Comparison of ENCODE assay signal across 1 cellular context in the genomic region with DNA sequence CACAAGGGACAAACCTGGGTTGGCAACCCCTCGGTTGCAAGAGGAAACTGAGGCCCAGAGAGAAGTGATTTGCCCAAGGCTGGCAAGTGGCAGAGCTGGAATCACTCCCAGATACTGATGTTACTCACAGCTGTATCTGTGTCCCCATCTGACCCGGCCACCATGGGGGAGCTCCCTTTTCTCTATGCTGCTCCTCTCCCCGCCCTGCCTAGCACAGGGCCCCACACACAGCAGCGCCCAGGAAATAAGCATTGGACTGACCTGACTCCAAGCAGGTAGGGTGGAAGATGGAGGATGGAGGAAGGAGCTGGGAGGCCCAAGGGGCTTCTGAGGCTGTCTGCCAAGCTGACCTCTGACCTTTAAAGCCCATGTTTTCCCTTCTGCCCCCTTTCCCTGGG.
TF ChIP-seq lines count a peak whose summit lies in the region.

No MANE protein-coding gene starts in this region.

TF ChIP-seq in GM23338, 12 proteins besides CTCF, POLR2A, EP300 and RAD21 (continued from another document):
- TF ChIP-seq, protein P1, sequence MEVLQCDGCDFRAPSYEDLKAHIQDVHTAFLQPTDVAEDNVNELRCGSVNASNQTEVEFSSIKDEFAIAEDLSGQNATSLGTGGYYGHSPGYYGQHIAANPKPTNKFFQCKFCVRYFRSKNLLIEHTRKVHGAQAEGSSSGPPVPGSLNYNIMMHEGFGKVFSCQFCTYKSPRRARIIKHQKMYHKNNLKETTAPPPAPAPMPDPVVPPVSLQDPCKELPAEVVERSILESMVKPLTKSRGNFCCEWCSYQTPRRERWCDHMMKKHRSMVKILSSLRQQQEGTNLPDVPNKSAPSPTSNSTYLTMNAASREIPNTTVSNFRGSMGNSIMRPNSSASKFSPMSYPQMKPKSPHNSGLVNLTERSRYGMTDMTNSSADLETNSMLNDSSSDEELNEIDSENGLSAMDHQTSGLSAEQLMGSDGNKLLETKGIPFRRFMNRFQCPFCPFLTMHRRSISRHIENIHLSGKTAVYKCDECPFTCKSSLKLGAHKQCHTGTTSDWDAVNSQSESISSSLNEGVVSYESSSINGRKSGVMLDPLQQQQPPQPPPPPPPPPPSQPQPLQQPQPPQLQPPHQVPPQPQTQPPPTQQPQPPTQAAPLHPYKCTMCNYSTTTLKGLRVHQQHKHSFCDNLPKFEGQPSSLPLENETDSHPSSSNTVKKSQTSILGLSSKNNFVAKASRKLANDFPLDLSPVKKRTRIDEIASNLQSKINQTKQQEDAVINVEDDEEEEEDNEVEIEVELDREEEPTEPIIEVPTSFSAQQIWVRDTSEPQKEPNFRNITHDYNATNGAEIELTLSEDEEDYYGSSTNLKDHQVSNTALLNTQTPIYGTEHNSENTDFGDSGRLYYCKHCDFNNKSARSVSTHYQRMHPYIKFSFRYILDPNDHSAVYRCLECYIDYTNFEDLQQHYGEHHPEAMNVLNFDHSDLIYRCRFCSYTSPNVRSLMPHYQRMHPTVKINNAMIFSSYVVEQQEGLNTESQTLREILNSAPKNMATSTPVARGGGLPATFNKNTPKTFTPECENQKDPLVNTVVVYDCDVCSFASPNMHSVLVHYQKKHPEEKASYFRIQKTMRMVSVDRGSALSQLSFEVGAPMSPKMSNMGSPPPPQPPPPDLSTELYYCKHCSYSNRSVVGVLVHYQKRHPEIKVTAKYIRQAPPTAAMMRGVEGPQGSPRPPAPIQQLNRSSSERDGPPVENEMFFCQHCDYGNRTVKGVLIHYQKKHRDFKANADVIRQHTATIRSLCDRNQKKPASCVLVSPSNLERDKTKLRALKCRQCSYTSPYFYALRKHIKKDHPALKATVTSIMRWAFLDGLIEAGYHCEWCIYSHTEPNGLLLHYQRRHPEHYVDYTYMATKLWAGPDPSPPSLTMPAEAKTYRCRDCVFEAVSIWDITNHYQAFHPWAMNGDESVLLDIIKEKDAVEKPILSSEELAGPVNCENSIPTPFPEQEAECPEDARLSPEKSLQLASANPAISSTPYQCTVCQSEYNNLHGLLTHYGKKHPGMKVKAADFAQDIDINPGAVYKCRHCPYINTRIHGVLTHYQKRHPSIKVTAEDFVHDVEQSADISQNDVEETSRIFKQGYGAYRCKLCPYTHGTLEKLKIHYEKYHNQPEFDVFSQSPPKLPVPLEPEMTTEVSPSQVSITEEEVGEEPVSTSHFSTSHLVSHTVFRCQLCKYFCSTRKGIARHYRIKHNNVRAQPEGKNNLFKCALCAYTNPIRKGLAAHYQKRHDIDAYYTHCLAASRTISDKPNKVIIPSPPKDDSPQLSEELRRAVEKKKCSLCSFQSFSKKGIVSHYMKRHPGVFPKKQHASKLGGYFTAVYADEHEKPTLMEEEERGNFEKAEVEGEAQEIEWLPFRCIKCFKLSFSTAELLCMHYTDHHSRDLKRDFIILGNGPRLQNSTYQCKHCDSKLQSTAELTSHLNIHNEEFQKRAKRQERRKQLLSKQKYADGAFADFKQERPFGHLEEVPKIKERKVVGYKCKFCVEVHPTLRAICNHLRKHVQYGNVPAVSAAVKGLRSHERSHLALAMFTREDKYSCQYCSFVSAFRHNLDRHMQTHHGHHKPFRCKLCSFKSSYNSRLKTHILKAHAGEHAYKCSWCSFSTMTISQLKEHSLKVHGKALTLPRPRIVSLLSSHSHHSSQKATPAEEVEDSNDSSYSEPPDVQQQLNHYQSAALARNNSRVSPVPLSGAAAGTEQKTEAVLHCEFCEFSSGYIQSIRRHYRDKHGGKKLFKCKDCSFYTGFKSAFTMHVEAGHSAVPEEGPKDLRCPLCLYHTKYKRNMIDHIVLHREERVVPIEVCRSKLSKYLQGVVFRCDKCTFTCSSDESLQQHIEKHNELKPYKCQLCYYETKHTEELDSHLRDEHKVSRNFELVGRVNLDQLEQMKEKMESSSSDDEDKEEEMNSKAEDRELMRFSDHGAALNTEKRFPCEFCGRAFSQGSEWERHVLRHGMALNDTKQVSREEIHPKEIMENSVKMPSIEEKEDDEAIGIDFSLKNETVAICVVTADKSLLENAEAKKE (CRISPR knock-in tag; IDR thresholded peaks at IDR 0.05) = no peak
- no peak for TF ChIP-seq EZH2phosphoT487 (IDR thresholded peaks at IDR 0.05; ENCODE audit: unreplicated experiment)
- TF ChIP-seq JUNB (IDR thresholded peaks at IDR 0.05; ENCODE audit: unreplicated experiment) = no peak
- TF ChIP-seq EZH2 (IDR thresholded peaks at IDR 0.05; ENCODE audit: low read depth, unreplicated experiment) = no peak
- TF ChIP-seq, protein P2, sequence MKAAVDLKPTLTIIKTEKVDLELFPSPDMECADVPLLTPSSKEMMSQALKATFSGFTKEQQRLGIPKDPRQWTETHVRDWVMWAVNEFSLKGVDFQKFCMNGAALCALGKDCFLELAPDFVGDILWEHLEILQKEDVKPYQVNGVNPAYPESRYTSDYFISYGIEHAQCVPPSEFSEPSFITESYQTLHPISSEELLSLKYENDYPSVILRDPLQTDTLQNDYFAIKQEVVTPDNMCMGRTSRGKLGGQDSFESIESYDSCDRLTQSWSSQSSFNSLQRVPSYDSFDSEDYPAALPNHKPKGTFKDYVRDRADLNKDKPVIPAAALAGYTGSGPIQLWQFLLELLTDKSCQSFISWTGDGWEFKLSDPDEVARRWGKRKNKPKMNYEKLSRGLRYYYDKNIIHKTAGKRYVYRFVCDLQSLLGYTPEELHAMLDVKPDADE (IDR thresholded peaks at IDR 0.05) = no peak
- TF ChIP-seq, protein P3, sequence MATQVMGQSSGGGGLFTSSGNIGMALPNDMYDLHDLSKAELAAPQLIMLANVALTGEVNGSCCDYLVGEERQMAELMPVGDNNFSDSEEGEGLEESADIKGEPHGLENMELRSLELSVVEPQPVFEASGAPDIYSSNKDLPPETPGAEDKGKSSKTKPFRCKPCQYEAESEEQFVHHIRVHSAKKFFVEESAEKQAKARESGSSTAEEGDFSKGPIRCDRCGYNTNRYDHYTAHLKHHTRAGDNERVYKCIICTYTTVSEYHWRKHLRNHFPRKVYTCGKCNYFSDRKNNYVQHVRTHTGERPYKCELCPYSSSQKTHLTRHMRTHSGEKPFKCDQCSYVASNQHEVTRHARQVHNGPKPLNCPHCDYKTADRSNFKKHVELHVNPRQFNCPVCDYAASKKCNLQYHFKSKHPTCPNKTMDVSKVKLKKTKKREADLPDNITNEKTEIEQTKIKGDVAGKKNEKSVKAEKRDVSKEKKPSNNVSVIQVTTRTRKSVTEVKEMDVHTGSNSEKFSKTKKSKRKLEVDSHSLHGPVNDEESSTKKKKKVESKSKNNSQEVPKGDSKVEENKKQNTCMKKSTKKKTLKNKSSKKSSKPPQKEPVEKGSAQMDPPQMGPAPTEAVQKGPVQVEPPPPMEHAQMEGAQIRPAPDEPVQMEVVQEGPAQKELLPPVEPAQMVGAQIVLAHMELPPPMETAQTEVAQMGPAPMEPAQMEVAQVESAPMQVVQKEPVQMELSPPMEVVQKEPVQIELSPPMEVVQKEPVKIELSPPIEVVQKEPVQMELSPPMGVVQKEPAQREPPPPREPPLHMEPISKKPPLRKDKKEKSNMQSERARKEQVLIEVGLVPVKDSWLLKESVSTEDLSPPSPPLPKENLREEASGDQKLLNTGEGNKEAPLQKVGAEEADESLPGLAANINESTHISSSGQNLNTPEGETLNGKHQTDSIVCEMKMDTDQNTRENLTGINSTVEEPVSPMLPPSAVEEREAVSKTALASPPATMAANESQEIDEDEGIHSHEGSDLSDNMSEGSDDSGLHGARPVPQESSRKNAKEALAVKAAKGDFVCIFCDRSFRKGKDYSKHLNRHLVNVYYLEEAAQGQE (IDR thresholded peaks at IDR 0.05; ENCODE audit: unreplicated experiment) = no peak
- TF ChIP-seq POLR2AphosphoS5 (IDR thresholded peaks at IDR 0.05; ENCODE audit: low read depth) = no peak
- no peak for TF ChIP-seq CREB1 (CRISPR knock-in tag; IDR thresholded peaks at IDR 0.05; ENCODE audit: low read depth)
- TF ChIP-seq STAT1 (IDR thresholded peaks at IDR 0.05; ENCODE audit: unreplicated experiment) = no peak
TF ChIP-seq in GM23338: peak in this region for 0.
